Comparison of ENCODE assay signal across 8 cellular contexts in genomic region chr1:198162091-198162767, GRCh38. TPM values are rescaled to one million over a fixed set of nuclear protein-coding genes. Genes with fewer than 3 reads are reported as not detected.
DNase-seq lines count a peak whose midpoint lies in the region; ATAC-seq, FAIRE-seq and TF ChIP-seq lines count a peak whose summit lies in the region.

No MANE protein-coding gene starts in this region.

- H2AFZ ChIP-seq in Loucy (ENCODE audit: low read length), result no peak overlapping the region

- H3K9me2 ChIP-seq in Loucy (replicated peaks; ENCODE audit: low read depth, low read length), result no peaks in the 10 kb centered on the region

- H3K36me3 ChIP-seq in BLaER1 treated with 17β-estradiol and CSF1 and Interleukin-3, amounts not matched to agents 10 nM and 100 nM, result peaks cover 0 to 9% (median 5%) of the 10 kb centered on the region in 11 experiments; a peak in 4 of 22 replicates
- H3K36me3 ChIP-seq in Loucy (ENCODE audit: insufficient read depth, low read length) (no peaks in the 10 kb centered on the region), endodermal cell (ENCODE audit: control insufficient read depth, insufficient read depth, low read length) (no peaks in the 10 kb centered on the region)

- H3K9me3 Mint-ChIP-seq in endodermal cell, result no peaks in the 10 kb centered on the region

- TF ChIP-seq CTCF in Loucy (conservative IDR thresholded peaks at IDR 0.05; ENCODE audit: low read length), result no peak
- no peak for TF ChIP-seq CTCF in endodermal cell (conservative IDR thresholded peaks at IDR 0.05)

- peaks cover 4% of the 10 kb centered on the region for H3K36me3 Mint-ChIP-seq in endodermal cell (ENCODE audit: low read depth)

- H3F3A ChIP-seq in Loucy (ENCODE audit: low read depth), result no peaks in the 10 kb centered on the region

- H3K4me1 ChIP-seq in BLaER1 treated with 17β-estradiol and CSF1 and Interleukin-3, amounts not matched to agents 10 nM and 100 nM, result peaks cover 23 to 65% (median 32%) of the 10 kb centered on the region in 10 experiments
- H3K4me1 ChIP-seq in Loucy (ENCODE audit: insufficient read depth, low read length, poor library complexity, severe bottlenecking), result peaks cover 81% of the 10 kb centered on the region
- H3K4me1 ChIP-seq in endodermal cell (ENCODE audit: control insufficient read depth, insufficient read depth, low read length), result peaks cover 15% of the 10 kb centered on the region

- DNase-seq in endodermal cell, result no peak
- no peak for DNase-seq in 8988T
- no peak for DNase-seq in stimulated activated CD4-positive, alpha-beta T cell treated with anti-CD3 and anti-CD28 coated beads, Interleukin-2, amount 100 ng/mL, for 24 hours
- no peak for DNase-seq in activated CD8-positive, alpha-beta memory T cell treated with anti-CD3 and anti-CD28 coated beads, Interleukin-2, amount 50 U/mL, for 4 hours
- DNase-seq in urothelium cell line (ENCODE audit: low spot score), result no peak

- no peak for FAIRE-seq in urothelium cell line (lab: Jason Lieb, UNC)

- 88 to 100% methylated on average over 1 to 2 of the region's 2 CpGs for WGBS in endodermal cell (ENCODE audit: insufficient coverage in 1 of 2, insufficient read length in 1 of 2), 2 experiments

- H3K27ac Mint-ChIP-seq in endodermal cell, result peak overlapping the region; percentile 76

- peak overlapping the region in 5 of 11 experiments; percentile 26 to 39 (median 28); a peak in 8 of 22 replicates for H3K27ac ChIP-seq in BLaER1 treated with 17β-estradiol and CSF1 and Interleukin-3, amounts not matched to agents 10 nM and 100 nM
- no peak overlapping the region for H3K27ac ChIP-seq in endodermal cell (ENCODE audit: low read depth, low read length)

- H3K79me2 ChIP-seq in Loucy (ENCODE audit: insufficient read depth, low read length), result peaks cover 100% of the 10 kb centered on the region

- no peak overlapping the region for H3K4me3 Mint-ChIP-seq in endodermal cell

- H3K9ac ChIP-seq in BLaER1 treated with 17β-estradiol and CSF1 and Interleukin-3, amounts not matched to agents 10 nM and 100 nM, result peak overlapping the region in 1 of 11 experiments; percentile 68; a peak in 2 of 22 replicates
- H3K9ac ChIP-seq in Loucy (ENCODE audit: low read depth, low read length, poor library complexity, severe bottlenecking), result peak overlapping the region; percentile 85
- no peak overlapping the region for H3K9ac ChIP-seq in endodermal cell (ENCODE audit: extremely low read depth, low read length, poor library complexity, severe bottlenecking)

- peaks cover 0 to 83% (median 22%) of the 10 kb centered on the region in 11 experiments; a peak in 13 of 22 replicates for H4K20me1 ChIP-seq in BLaER1 treated with 17β-estradiol and CSF1 and Interleukin-3, amounts not matched to agents 10 nM and 100 nM
- H4K20me1 ChIP-seq in Loucy (ENCODE audit: insufficient read depth, low read length, poor library complexity, severe bottlenecking), result peaks cover 75% of the 10 kb centered on the region

- H3K9me3 ChIP-seq in BLaER1 treated with 17β-estradiol and CSF1 and Interleukin-3, amounts not matched to agents 10 nM and 100 nM (replicated peaks in 1 of 11), result no peaks in the 10 kb centered on the region
- no peaks in the 10 kb centered on the region for H3K9me3 ChIP-seq in Loucy (ENCODE audit: insufficient read depth, low read depth, low read length)
- H3K9me3 ChIP-seq in endodermal cell (ENCODE audit: control insufficient read depth, low read length), result no peaks in the 10 kb centered on the region

- H3K4me1 Mint-ChIP-seq in endodermal cell, result peaks cover 41% of the 10 kb centered on the region

- no peak overlapping the region for H3K4me3 ChIP-seq in BLaER1 treated with 17β-estradiol and CSF1 and Interleukin-3, amounts not matched to agents 10 nM and 100 nM
- H3K4me3 ChIP-seq in Loucy (ENCODE audit: low read length, poor library complexity, severe bottlenecking), result peak overlapping the region; percentile 91
- H3K4me3 ChIP-seq in endodermal cell (ENCODE audit: low read length), result peak overlapping the region; percentile 39

- H3K4me2 ChIP-seq in BLaER1 treated with 17β-estradiol and CSF1 and Interleukin-3, amounts not matched to agents 10 nM and 100 nM, result peak overlapping the region in 10 of 11 experiments; percentile 9 to 86 (median 54); a peak in 18 of 22 replicates
- peak overlapping the region; percentile 96 for H3K4me2 ChIP-seq in Loucy (ENCODE audit: low read depth, low read length, poor library complexity, severe bottlenecking)

- no peaks in the 10 kb centered on the region for H3K27me3 Mint-ChIP-seq in endodermal cell (ENCODE audit: insufficient read depth)

- H3K27me3 ChIP-seq in BLaER1 treated with 17β-estradiol and CSF1 and Interleukin-3, amounts not matched to agents 10 nM and 100 nM, result no peaks in the 10 kb centered on the region
- H3K27me3 ChIP-seq in Loucy (ENCODE audit: insufficient read depth, low read length, poor library complexity, severe bottlenecking) (no peaks in the 10 kb centered on the region), endodermal cell (ENCODE audit: control insufficient read depth, insufficient read depth, low read length, poor library complexity, severe bottlenecking) (no peaks in the 10 kb centered on the region)

- peak; percentile 24 for ATAC-seq in GM19351 (IDR thresholded peaks at IDR 0.05; ENCODE audit: unreplicated experiment)

RNA-seq across cellular contexts. Expression of gene NEK7, which starts 5.4 kb away (rescaled TPM):
- 10 to 100 TPM; 24.2 to 26.8 TPM for total RNA-seq in endodermal cell
- polyA plus RNA-seq in endodermal cell (2013, experiment 1 of 2), result 21.3 TPM
- 23.9 TPM for polyA plus RNA-seq in endodermal cell (2013, experiment 2 of 2)

Comparison
In these comparisons a context has a peak if more than half of its experiments do, and no peak if none do; other contexts are left out.
1. H3K4me3 ChIP-seq: peak in Loucy (single experiment) and endodermal cell (single experiment); none in BLaER1 treated with 17β-estradiol and CSF1 and Interleukin-3, amounts not matched to agents 10 nM and 100 nM (0 of 10).